Comparison of ENCODE assay signal across 1 cellular context in genomic region chr1:29361686-29362085, GRCh38.
TF ChIP-seq lines count a peak whose summit lies in the region.

No MANE protein-coding gene starts in this region.

TF ChIP-seq in H1, 55 proteins besides CTCF, POLR2A, EP300 and RAD21 (continued from another document):
- no peak for TF ChIP-seq CHD2 (IDR thresholded peaks at IDR 0.05; ENCODE audit: low read length)
TF ChIP-seq in H1: peak in this region for 0.
